Comparison of ENCODE assay signal across 9 cellular contexts in the genomic region with DNA sequence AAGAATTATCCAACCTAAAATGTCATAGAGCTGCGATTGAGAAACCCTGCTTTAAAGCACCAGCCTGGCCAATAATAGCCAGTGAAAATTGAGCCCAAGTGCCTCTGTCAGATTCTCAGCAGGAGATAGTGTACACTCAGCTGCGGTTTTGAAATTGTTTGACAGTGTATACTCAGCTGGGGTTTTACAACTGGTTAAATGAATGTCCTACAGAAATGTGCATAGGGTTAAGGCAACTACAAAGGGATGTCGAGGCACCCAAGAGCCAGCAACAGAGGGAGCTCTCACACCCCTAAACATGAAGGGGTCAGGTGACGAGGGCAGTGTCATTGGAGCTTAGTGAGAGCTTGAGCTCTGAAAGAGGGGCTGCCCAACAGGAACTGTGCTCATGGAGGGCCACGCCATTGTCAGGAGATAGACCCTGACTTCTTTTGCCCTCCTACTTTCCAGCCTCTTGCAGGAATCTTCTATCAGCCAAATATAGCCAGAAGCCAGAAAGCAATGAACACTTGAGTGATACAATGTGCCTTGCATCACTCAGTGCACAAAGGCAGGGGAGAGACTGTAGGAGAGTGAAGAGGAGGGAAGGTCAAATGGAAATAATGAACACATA. TPM values are rescaled to one million over a fixed set of nuclear protein-coding genes. Genes with fewer than 3 reads are reported as not detected.
DNase-seq lines count a peak whose midpoint lies in the region; ATAC-seq, FAIRE-seq and TF ChIP-seq lines count a peak whose summit lies in the region.
"Had no signal": no experiment of that assay in that cellular context is flagged by ENCODE, and none has a peak within 500 bp of the region (broad histone marks: within the 10 kb centered on the region; RNA-seq: fewer than 3 reads in every experiment).

No MANE protein-coding gene starts in this region.

- H3K9me3 ChIP-seq in adipocyte (ENCODE audit: control insufficient read depth, low read length) (no peaks in the 10 kb centered on the region), upper lobe of right lung (no peaks in the 10 kb centered on the region)

- peak; percentile 77 for ATAC-seq in upper lobe of right lung
- no peak for ATAC-seq in HG03460 (IDR thresholded peaks at IDR 0.05; ENCODE audit: unreplicated experiment)
- ATAC-seq in HG02642 (IDR thresholded peaks at IDR 0.05; ENCODE audit: poor library complexity, unreplicated experiment) = no peak

- intact Hi-C loops in upper lobe of right lung (cut with DNase I) = no loop called here

- DNase-seq in HTR-8/SVneo (ENCODE audit: insufficient read length, low spot score) (peak; percentile 26), RPMI8226 (peak; percentile 44), adipocyte (ENCODE audit: low read depth) (peak; percentile 37), lung microvascular endothelial cell (ENCODE audit: low read depth in 2 of 2) (peak; percentile 19), upper lobe of right lung (no peak)

- H3K27ac ChIP-seq in upper lobe of right lung = no peak overlapping the region

- no peak overlapping the region for H3K9ac ChIP-seq in adipocyte (ENCODE audit: low read length)

- H3K27me3 ChIP-seq in adipocyte (replicated peaks; ENCODE audit: control insufficient read depth, insufficient read depth, low read length) (peaks cover 12% of the 10 kb centered on the region), upper lobe of right lung (no peaks in the 10 kb centered on the region)

- H3K4me3 ChIP-seq in adipocyte (ENCODE audit: low read length) (no peak overlapping the region), upper lobe of right lung (no peak overlapping the region)

- H3K4me1 ChIP-seq in adipocyte (ENCODE audit: control insufficient read depth, insufficient read depth, low read length) = peaks cover 5% of the 10 kb centered on the region
- no peaks in the 10 kb centered on the region for H3K4me1 ChIP-seq in upper lobe of right lung

- TF ChIP-seq CTCF in GM12874 (IDR thresholded peaks at IDR 0.05; ENCODE audit: insufficient read depth, low read depth, low read length) (peak; percentile 58), upper lobe of right lung (IDR thresholded peaks at IDR 0.05) (peak; percentile 30)

- H3K36me3 ChIP-seq in adipocyte (ENCODE audit: control insufficient read depth, insufficient read depth, low read length, severe bottlenecking) (no peaks in the 10 kb centered on the region), upper lobe of right lung (no peaks in the 10 kb centered on the region)

- no peak for FAIRE-seq in HTR-8/SVneo (lab: Jason Lieb, UNC)

RNA-seq across cellular contexts. Expression of gene ACTG2, which starts 15.1 kb away (rescaled TPM):
- total RNA-seq in lung microvascular endothelial cell (not detected in 2 replicates), upper lobe of right lung (37.9 TPM)
- total RNA-seq: T-helper 1 cell treated with Interleukin-12 subunit alpha and Interleukin-12 subunit beta and Interleukin-4 antibody, amounts not matched to agents 30 ng/mL and 1 ng/mL, for 36 hours had no signal

RNA-seq across cellular contexts. Expression of gene DGUOK, which starts 18.7 kb away (rescaled TPM):
- total RNA-seq in lung microvascular endothelial cell (33.7 and 40.5 TPM in 2 replicates), upper lobe of right lung (34.4 TPM)

Comparison
In these comparisons a context has a peak if more than half of its experiments do, and no peak if none do; other contexts are left out.
1. RNA of gene ACTG2, which starts 15.1 kb away (total RNA-seq): 37.9 TPM in upper lobe of right lung (single experiment); not detected in lung microvascular endothelial cell; every median in the first group is over 10 times any median in the second.